Comparison of ENCODE assay signal across 2 cellular contexts in genomic region chr1:36172983-36173382, GRCh38.
TF ChIP-seq lines count a peak whose summit lies in the region.

No MANE protein-coding gene starts in this region.

TF ChIP-seq in IMR-90, 13 proteins besides CTCF, POLR2A, EP300 and RAD21:
- TF ChIP-seq NFE2L2 (IDR thresholded peaks at IDR 0.05; ENCODE audit: low read depth, low read length) = no peak
- TF ChIP-seq FOS (IDR thresholded peaks at IDR 0.05; ENCODE audit: low read depth, low read length) = peak; percentile 29; the same call in 1 of the 2 replicates

TF ChIP-seq in HepG2, 621 proteins besides CTCF, POLR2A, EP300 and RAD21:
- no peak for TF ChIP-seq ADNP (CRISPR knock-in tag; IDR thresholded peaks at IDR 0.05)
- TF ChIP-seq THRA (CRISPR knock-in tag; IDR thresholded peaks at IDR 0.05; ENCODE audit: borderline replicate concordance) = no peak
- no peak for TF ChIP-seq ZBTB25 (CRISPR knock-in tag; IDR thresholded peaks at IDR 0.05)
- TF ChIP-seq MNT (IDR thresholded peaks at IDR 0.05) = no peak
- no peak for TF ChIP-seq ZNF337 (CRISPR knock-in tag; IDR thresholded peaks at IDR 0.05; ENCODE audit: borderline replicate concordance, low read depth)
- no peak for TF ChIP-seq ARID3A (IDR thresholded peaks at IDR 0.05; ENCODE audit: low read depth, low read length)
- no peak for TF ChIP-seq SIX1 (CRISPR knock-in tag; IDR thresholded peaks at IDR 0.05; ENCODE audit: borderline replicate concordance)
- no peak for TF ChIP-seq ZFP36L1 (CRISPR knock-in tag; IDR thresholded peaks at IDR 0.05)
- no peak for TF ChIP-seq ZNF530 (CRISPR knock-in tag; IDR thresholded peaks at IDR 0.05; ENCODE audit: low read depth)
- no peak for TF ChIP-seq KDM5B (CRISPR knock-in tag; IDR thresholded peaks at IDR 0.05; ENCODE audit: borderline replicate concordance)
- no peak for TF ChIP-seq RFXANK (CRISPR knock-in tag; IDR thresholded peaks at IDR 0.05)
- TF ChIP-seq SPEN (CRISPR knock-in tag; IDR thresholded peaks at IDR 0.05; ENCODE audit: low read depth) = no peak
- no peak for TF ChIP-seq SALL1 (CRISPR knock-in tag; IDR thresholded peaks at IDR 0.05)
